1 cellular context compared by ENCODE assay signal in the genomic region with DNA sequence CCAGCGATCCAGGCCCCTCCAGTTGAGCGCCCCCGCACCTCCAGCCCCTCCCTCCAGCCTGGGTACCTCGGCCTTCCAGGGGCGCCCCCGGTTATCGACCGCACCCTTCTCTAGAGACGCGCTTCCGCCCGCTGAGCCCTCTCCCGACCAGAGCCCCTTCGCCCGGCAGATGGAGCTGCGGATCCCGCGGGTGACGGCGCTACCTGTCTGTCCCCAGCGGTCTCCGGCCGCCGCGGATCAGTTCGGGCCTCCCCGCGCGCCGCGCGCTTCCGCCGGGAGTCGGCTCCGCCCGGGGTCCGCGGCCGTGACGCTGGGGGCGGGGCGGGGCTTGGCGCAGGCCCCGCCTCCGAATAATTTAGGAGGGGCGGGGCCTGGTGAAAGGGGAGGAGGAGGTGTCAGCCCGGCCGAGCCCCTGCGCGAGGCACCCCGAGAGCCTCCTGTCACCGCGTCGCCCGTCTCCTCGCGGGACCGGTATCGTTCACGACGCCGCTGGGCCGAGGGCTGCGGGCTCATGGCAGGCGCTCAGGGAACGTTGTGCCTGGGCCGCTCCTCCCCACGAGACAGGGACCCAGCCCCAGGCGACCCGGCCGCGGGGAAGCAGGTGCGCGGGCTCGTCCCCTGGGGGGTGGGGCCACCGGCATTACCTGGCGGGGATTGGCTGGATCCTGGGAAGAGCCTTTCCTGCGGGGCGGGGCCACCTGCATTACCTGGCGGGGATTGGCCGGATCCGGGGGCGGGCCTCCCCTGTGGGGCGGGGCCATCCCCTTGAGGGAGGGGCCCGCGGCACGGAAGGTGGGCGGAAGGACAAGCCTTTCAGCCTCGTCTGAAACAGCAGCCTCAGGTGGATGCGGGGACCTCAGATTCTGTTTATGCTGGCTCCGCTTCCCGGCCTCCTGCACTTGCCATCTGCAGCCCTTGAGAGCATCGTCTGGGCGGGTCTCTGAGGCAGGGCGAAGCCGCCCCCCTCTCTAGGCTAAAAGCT.
TF ChIP-seq lines count a peak whose summit lies in the region.

A gene with protein sequence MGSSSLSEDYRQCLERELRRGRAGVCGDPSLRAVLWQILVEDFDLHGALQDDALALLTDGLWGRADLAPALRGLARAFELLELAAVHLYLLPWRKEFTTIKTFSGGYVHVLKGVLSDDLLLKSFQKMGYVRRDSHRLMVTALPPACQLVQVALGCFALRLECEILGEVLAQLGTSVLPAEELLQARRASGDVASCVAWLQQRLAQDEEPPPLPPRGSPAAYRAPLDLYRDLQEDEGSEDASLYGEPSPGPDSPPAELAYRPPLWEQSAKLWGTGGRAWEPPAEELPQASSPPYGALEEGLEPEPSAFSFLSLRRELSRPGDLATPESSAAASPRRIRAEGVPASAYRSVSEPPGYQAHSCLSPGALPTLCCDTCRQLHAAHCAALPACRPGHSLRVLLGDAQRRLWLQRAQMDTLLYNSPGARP (minus strand): TSS at position 281 of the 982 bp plus-strand sequence. CDS start 473 bp downstream, outside the sequence.

TF ChIP-seq in IMR-90, 13 proteins besides CTCF, POLR2A, EP300 and RAD21 (continued from another document):
- TF ChIP-seq, protein P1, sequence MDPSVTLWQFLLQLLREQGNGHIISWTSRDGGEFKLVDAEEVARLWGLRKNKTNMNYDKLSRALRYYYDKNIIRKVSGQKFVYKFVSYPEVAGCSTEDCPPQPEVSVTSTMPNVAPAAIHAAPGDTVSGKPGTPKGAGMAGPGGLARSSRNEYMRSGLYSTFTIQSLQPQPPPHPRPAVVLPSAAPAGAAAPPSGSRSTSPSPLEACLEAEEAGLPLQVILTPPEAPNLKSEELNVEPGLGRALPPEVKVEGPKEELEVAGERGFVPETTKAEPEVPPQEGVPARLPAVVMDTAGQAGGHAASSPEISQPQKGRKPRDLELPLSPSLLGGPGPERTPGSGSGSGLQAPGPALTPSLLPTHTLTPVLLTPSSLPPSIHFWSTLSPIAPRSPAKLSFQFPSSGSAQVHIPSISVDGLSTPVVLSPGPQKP (IDR thresholded peaks at IDR 0.05; ENCODE audit: borderline replicate concordance, low read depth, low read length) = no peak
- TF ChIP-seq RFX5 (IDR thresholded peaks at IDR 0.05; ENCODE audit: low read depth, low read length) = no peak
- TF ChIP-seq CEBPB (IDR thresholded peaks at IDR 0.05; ENCODE audit: low read depth, low read length) = no peak
- TF ChIP-seq BHLHE40 (IDR thresholded peaks at IDR 0.05; ENCODE audit: low read depth, low read length) = no peak
- TF ChIP-seq CHD1 (IDR thresholded peaks at IDR 0.05; ENCODE audit: low read depth, low read length) = no peak
- no peak for TF ChIP-seq FOS (IDR thresholded peaks at IDR 0.05; ENCODE audit: low read depth, low read length)
- TF ChIP-seq, protein P2, sequence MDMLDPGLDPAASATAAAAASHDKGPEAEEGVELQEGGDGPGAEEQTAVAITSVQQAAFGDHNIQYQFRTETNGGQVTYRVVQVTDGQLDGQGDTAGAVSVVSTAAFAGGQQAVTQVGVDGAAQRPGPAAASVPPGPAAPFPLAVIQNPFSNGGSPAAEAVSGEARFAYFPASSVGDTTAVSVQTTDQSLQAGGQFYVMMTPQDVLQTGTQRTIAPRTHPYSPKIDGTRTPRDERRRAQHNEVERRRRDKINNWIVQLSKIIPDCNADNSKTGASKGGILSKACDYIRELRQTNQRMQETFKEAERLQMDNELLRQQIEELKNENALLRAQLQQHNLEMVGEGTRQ (IDR thresholded peaks at IDR 0.05; ENCODE audit: low read depth, low read length) = no peak
- no peak for TF ChIP-seq MAFK (IDR thresholded peaks at IDR 0.05; ENCODE audit: low read depth, low read length)
